In the genomic region with DNA sequence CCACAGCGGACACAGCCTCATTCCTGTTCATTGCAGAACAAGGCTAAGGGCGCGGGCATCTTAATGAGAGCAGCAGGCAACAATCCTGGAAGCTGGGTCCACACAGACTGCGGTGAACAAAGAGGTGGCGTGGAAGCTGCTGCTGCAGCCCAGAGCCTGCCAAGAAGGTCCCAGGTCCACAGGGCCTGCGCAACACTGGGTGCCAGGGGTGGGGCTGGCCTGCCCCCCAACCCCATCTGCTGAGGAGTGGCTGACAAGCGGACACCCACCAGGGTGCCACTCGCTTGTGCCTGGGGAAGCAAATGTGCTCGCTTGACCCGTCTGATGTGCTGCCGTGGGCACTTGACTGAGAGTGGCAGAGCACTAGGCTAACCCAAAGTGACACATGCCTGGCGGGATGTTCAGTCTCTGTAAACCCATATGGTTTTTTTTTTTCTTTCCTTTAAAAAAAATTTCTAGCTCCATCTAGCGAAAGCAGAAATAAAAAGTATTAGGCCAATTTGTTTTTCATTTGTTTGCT, we compare ENCODE assay signal across 20 cellular contexts.
DNase-seq lines count a peak whose midpoint lies in the region; ATAC-seq and TF ChIP-seq lines count a peak whose summit lies in the region.
"Had no signal": no experiment of that assay in that cellular context is flagged by ENCODE, and none has a peak within 500 bp of the region (broad histone marks: within the 10 kb centered on the region; RNA-seq: fewer than 3 reads in every experiment).

No MANE protein-coding gene starts in this region.

- in situ Hi-C loops in G401 (cut with HindIII; ENCODE audit: low sequenced_read_pairs) = loop anchor here (5.0 kb wide), 1 partner anchor 85 kb away; the partner anchor contains the start of gene PITPNB

- ATAC-seq in HG02938 (IDR thresholded peaks at IDR 0.05; ENCODE audit: unreplicated experiment) = no peak
- ATAC-seq: activated T-cell treated with anti-CD3 and anti-CD28 coated beads, Interleukin-2, amount 50 U/mL, for 72 hours; stimulated activated effector memory CD8-positive, alpha-beta T cell treated with anti-CD3 and anti-CD28 coated beads, Interleukin-12 subunit alpha, Interleukin-12 subunit beta, amount 100 ng/mL, for 72 hours had no signal

- DNase-seq in AG08395 (ENCODE audit: low spot score) (peak; percentile 40), G401 (ENCODE audit: low spot score) (peak; percentile 54), RKO (ENCODE audit: low spot score) (peak; percentile 22), fibroblast of the aortic adventitia (ENCODE audit: low read depth) (peak; percentile 7), middle frontal gyrus (ENCODE audit: extremely low spot score, low spot score) (no peak), EL (no peak)
- no peak for DNase-seq in stimulated activated naive CD4-positive, alpha-beta T cell treated with Interleukin-2 at 50 U/mL for 16 hours (lab: John Stamatoyannopoulos, UW)
- DNase-seq: activated CD4-positive, alpha-beta T cell treated with anti-CD3 and anti-CD28 coated beads for 48 hours; activated naive CD4-positive, alpha-beta T cell treated with anti-CD3 and anti-CD28 coated beads, Interleukin-2, amount 10 ng/mL, durations not matched to agents 7 days and 5 days; activated T-cell treated with anti-CD3 and anti-CD28 coated beads, Interleukin-2, amount 50 U/mL, for 72 hours; DND-41; left ventricle myocardium inferior; naive B cell; NCI-H1048; NCI-H1930; NCI-H2227 treated with DMSO at 0.1 percent for 48 hours had no signal

- no peak overlapping the region for H3K4me3 ChIP-seq in fibroblast of the aortic adventitia (ENCODE audit: low read depth, low read length)
- H3K4me3 ChIP-seq: hepatocyte, left ventricle myocardium inferior, suprapubic skin had no signal

- no peak for TF ChIP-seq CTCF in fibroblast of the aortic adventitia (IDR thresholded peaks at IDR 0.05; ENCODE audit: insufficient read depth, low read length)

Comparison
In these comparisons a context has a peak if more than half of its experiments do, and no peak if none do; other contexts are left out.
1. DNase-seq: peak in AG08395 (single experiment), G401 (single experiment), RKO (single experiment) and fibroblast of the aortic adventitia (single experiment); none in stimulated activated naive CD4-positive, alpha-beta T cell treated with Interleukin-2 at 50 U/mL for 16 hours (single experiment), middle frontal gyrus (single experiment) and EL (single experiment).